In the genomic region with DNA sequence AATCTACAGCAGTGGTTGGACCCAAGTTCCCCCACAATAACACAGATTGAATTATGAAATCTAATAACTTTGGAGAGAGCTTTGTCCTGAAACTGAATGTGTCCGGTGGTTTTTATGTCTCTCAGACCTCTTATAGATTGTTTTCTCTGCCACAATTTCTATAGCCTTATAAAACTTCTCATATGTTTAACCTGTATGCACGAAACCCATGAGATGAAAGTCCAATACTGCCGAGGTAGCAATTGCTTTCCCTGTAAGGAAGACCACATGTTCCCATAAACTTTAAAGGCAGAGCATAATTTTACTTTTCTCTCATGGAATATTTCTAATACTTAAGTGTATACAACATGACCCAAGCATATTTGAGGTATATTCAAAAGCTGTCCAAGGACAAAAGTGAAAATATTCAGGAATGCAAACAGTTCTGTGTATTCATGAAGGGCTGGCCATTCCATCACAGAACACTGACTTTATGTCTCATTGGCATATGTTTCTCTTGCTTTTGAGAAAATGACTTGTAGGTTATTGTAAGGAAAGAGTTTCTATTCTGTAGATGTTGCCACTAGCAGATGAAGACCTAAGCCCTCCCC, we compare ENCODE assay signal across 1 cellular context.
TF ChIP-seq lines count a peak whose summit lies in the region.

No MANE protein-coding gene starts in this region.

TF ChIP-seq in HepG2, 621 proteins besides CTCF, POLR2A, EP300 and RAD21 (continued from another document):
- TF ChIP-seq RAD51 (IDR thresholded peaks at IDR 0.05; ENCODE audit: borderline replicate concordance) (no peak), HOXA9 (CRISPR knock-in tag; IDR thresholded peaks at IDR 0.05; ENCODE audit: borderline replicate concordance) (no peak), CHD2 (IDR thresholded peaks at IDR 0.05; ENCODE audit: low read depth, low read length) (no peak), PLRG1 (conservative IDR thresholded peaks at IDR 0.05) (no peak), GABPB1 (CRISPR knock-in tag; IDR thresholded peaks at IDR 0.05) (no peak), ZNF343 (CRISPR knock-in tag; IDR thresholded peaks at IDR 0.05) (no peak), CBX1 (IDR thresholded peaks at IDR 0.05; ENCODE audit: low read depth) (no peak), RFXAP (CRISPR knock-in tag; IDR thresholded peaks at IDR 0.05; ENCODE audit: borderline replicate concordance) (no peak)
